Comparison of ENCODE assay signal across 13 cellular contexts in the genomic region with DNA sequence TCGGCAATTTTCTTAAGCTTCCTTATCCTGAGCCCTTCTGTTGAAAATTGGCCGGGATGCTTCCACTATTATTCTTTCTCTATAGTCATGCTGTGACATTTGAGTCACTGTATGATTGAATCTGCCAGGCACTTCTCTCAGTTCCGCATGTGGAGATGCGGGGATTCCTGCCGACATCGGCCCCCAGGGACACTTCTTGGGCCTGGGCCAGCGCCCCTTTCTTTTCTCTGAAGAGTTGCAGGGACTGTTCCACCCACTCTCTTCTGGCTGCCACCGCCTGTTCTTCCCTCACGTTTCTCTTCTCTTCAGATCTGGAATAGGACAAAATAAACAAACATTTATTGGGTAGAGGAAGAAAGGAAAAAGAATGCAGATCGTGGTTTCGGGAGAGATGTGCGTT.
DNase-seq lines count a peak whose midpoint lies in the region; ATAC-seq and TF ChIP-seq lines count a peak whose summit lies in the region.
"Had no signal": no experiment of that assay in that cellular context is flagged by ENCODE, and none has a peak within 500 bp of the region (broad histone marks: within the 10 kb centered on the region; RNA-seq: fewer than 3 reads in every experiment).

No MANE protein-coding gene starts in this region.

- no peak overlapping the region for H3K27ac ChIP-seq in H9 (ENCODE audit: insufficient read length, low read depth, low read length)

- no peaks in the 10 kb centered on the region for H3K79me1 ChIP-seq in H9 (ENCODE audit: insufficient read depth, low read depth, low read length, poor library complexity, severe bottlenecking)

- no peaks in the 10 kb centered on the region for H3K9me3 Mint-ChIP-seq in H9
- no peaks in the 10 kb centered on the region for H3K9me3 Mint-ChIP-seq in T-helper 2 cell treated with Interferon-gamma antibody and Interleukin-4, amounts not matched to agents 5 μg/mL and 100 μg/mL, for 36 hours
- H3K9me3 Mint-ChIP-seq: stimulated activated naive B cell treated with anti-CD40 and anti-IgM and Interleukin-4, amounts not matched to agents 10 μg/mL and 1 μg/mL and 100 μg/mL, for 72 hours had no signal

- no peak overlapping the region for H2BK20ac ChIP-seq in H9 (ENCODE audit: low read depth, low read length, poor library complexity, severe bottlenecking)

- H3K4me2 ChIP-seq in H9 (ENCODE audit: insufficient read depth, insufficient read length, low read length) = no peak overlapping the region

- no peaks in the 10 kb centered on the region for H3K27me3 Mint-ChIP-seq in H9 (ENCODE audit: low read depth)
- no peaks in the 10 kb centered on the region for H3K27me3 Mint-ChIP-seq in T-helper 2 cell treated with Interferon-gamma antibody and Interleukin-4, amounts not matched to agents 5 μg/mL and 100 μg/mL, for 36 hours (ENCODE audit: low read depth)
- H3K27me3 Mint-ChIP-seq: stimulated activated naive B cell treated with anti-CD40 and anti-IgM and Interleukin-4, amounts not matched to agents 10 μg/mL and 1 μg/mL and 100 μg/mL, for 72 hours had no signal

- H2BK5ac ChIP-seq in H9 (ENCODE audit: insufficient read length, low read length) = no peak overlapping the region

- H3T11ph ChIP-seq in H9 (ENCODE audit: low read length) = no peak overlapping the region

- H3K27ac Mint-ChIP-seq in H9 = peak overlapping the region in 2 of 3 experiments; percentile 2 to 20; a peak in 2 of 7 replicates
- no peak overlapping the region for H3K27ac Mint-ChIP-seq in T-helper 2 cell treated with Interferon-gamma antibody and Interleukin-4, amounts not matched to agents 5 μg/mL and 100 μg/mL, for 36 hours
- H3K27ac Mint-ChIP-seq: stimulated activated naive B cell treated with anti-CD40 and anti-IgM and Interleukin-4, amounts not matched to agents 10 μg/mL and 1 μg/mL and 100 μg/mL, for 72 hours had no signal

- H3K14ac ChIP-seq in H9 (ENCODE audit: insufficient read depth, low read length) = no peak overlapping the region

- H3K23me2 ChIP-seq in H9 (ENCODE audit: insufficient read length, low read depth, low read length, poor library complexity, severe bottlenecking) = no peaks in the 10 kb centered on the region

- peaks cover 10 to 11% of the 10 kb centered on the region in 2 experiments for H3K4me1 Mint-ChIP-seq in H9
- no peaks in the 10 kb centered on the region for H3K4me1 Mint-ChIP-seq in T-helper 2 cell treated with Interferon-gamma antibody and Interleukin-4, amounts not matched to agents 5 μg/mL and 100 μg/mL, for 36 hours (ENCODE audit: low read depth)
- H3K4me1 Mint-ChIP-seq: stimulated activated naive B cell treated with anti-CD40 and anti-IgM and Interleukin-4, amounts not matched to agents 10 μg/mL and 1 μg/mL and 100 μg/mL, for 72 hours had no signal

- no peak overlapping the region for H4K8ac ChIP-seq in H9 (replicated peaks; ENCODE audit: insufficient read length, low read depth, low read length)

- no peak overlapping the region for H4K91ac ChIP-seq in H9 (ENCODE audit: insufficient read length, low read depth, low read length)

- H3K23ac ChIP-seq in H9 (ENCODE audit: insufficient read length, low read depth, low read length) = no peak overlapping the region

- H4K20me1 ChIP-seq in H9 (ENCODE audit: control insufficient read depth, insufficient read depth, insufficient read length) = no peaks in the 10 kb centered on the region

- no peaks in the 10 kb centered on the region for H3K36me3 Mint-ChIP-seq in H9 (ENCODE audit: insufficient read depth in 1 of 3, low read depth in 3 of 3)
- no peaks in the 10 kb centered on the region for H3K36me3 Mint-ChIP-seq in T-helper 2 cell treated with Interferon-gamma antibody and Interleukin-4, amounts not matched to agents 5 μg/mL and 100 μg/mL, for 36 hours (ENCODE audit: low read depth)
- H3K36me3 Mint-ChIP-seq: stimulated activated naive B cell treated with anti-CD40 and anti-IgM and Interleukin-4, amounts not matched to agents 10 μg/mL and 1 μg/mL and 100 μg/mL, for 72 hours had no signal

- no peak overlapping the region for H3K18ac ChIP-seq in H9 (ENCODE audit: insufficient read length, low read depth, low read length)

- WGBS in H9 (ENCODE audit: extremely low coverage, insufficient read length, low lambda C conversion rate) = no CpG with 5 or more reads among the region's 12 CpGs

- peak; percentile 29; the same call in 1 of the 3 replicates for TF ChIP-seq CTCF in H9 (conservative IDR thresholded peaks at IDR 0.05)
- no peak for TF ChIP-seq CTCF in fibroblast of mammary gland (conservative IDR thresholded peaks at IDR 0.05; ENCODE audit: control insufficient read depth, insufficient read depth, low read depth, low read length)

- DNase-seq in A172 (ENCODE audit: low spot score) (peak; percentile 12), H9 (peak; percentile 50), RPMI8226 (peak; percentile 10), fibroblast of mammary gland (ENCODE audit: low read depth) (peak; percentile 39), mesenteric fat pad (ENCODE audit: low spot score) (no peak)
- no peak for DNase-seq in T-helper 2 cell treated with Interferon-gamma antibody and Interleukin-4, amounts not matched to agents 5 μg/mL and 100 μg/mL, for 36 hours (ENCODE audit: low spot score)
- DNase-seq: activated CD4-positive, alpha-beta T cell treated with anti-CD3 and anti-CD28 coated beads for 1 hour; DMS79 treated with DMSO at 0.1 percent for 48 hours; retina; stimulated activated CD4-positive, alpha-beta T cell treated with anti-CD3 and anti-CD28 coated beads, Interleukin-4, amount 100 ng/mL, for 4 hours; stimulated activated naive B cell treated with anti-CD40 and anti-IgM and Interleukin-4, amounts not matched to agents 10 μg/mL and 1 μg/mL and 100 μg/mL, for 72 hours had no signal

- H3K27me3 ChIP-seq in H9 (ENCODE audit: insufficient read depth, low read length) = no peaks in the 10 kb centered on the region

- H2BK120ac ChIP-seq in H9 (ENCODE audit: low read depth, low read length, poor library complexity, severe bottlenecking) = no peak overlapping the region

- peak overlapping the region; percentile 12 for H3K4me3 ChIP-seq in fibroblast of mammary gland (ENCODE audit: control insufficient read depth, low read depth, low read length)

- no peak overlapping the region for H4K5ac ChIP-seq in H9 (ENCODE audit: insufficient read length, low read depth, low read length)

- H2BK15ac ChIP-seq in H9 (ENCODE audit: low read depth, low read length) = no peak overlapping the region

- H3K79me2 ChIP-seq in H9 (ENCODE audit: insufficient read depth, low read length) = no peaks in the 10 kb centered on the region

- no peak overlapping the region for H2BK12ac ChIP-seq in H9 (ENCODE audit: insufficient read length, low read depth, low read length)

- no peak overlapping the region for H3K9ac ChIP-seq in H9 (ENCODE audit: extremely low read depth, insufficient read length, low read length)

- H3K4me1 ChIP-seq in H9 (ENCODE audit: insufficient read depth, low read length) = no peaks in the 10 kb centered on the region

- ATAC-seq in HG02610 (IDR thresholded peaks at IDR 0.05; ENCODE audit: unreplicated experiment) (no peak), GM21737 (IDR thresholded peaks at IDR 0.05; ENCODE audit: unreplicated experiment) (no peak)
- ATAC-seq: stimulated activated naive B cell treated with anti-CD40 and anti-IgM and Interleukin-4, amounts not matched to agents 10 μg/mL and 1 μg/mL and 100 μg/mL, for 72 hours had no signal

- H2AK5ac ChIP-seq in H9 (ENCODE audit: insufficient read length, low read length) = no peak overlapping the region

- no peak overlapping the region for H3K4ac ChIP-seq in H9 (ENCODE audit: low read depth, low read length)

- H3K4me3 Mint-ChIP-seq in H9 = no peak overlapping the region
- H3K4me3 Mint-ChIP-seq in T-helper 2 cell treated with Interferon-gamma antibody and Interleukin-4, amounts not matched to agents 5 μg/mL and 100 μg/mL, for 36 hours = no peak overlapping the region
- H3K4me3 Mint-ChIP-seq: stimulated activated naive B cell treated with anti-CD40 and anti-IgM and Interleukin-4, amounts not matched to agents 10 μg/mL and 1 μg/mL and 100 μg/mL, for 72 hours had no signal

- no peak overlapping the region for H3K56ac ChIP-seq in H9 (ENCODE audit: insufficient read length, low read depth, low read length)

- H3K9me3 ChIP-seq in H9 (ENCODE audit: control insufficient read depth, low read depth, low read length) = no peaks in the 10 kb centered on the region

- H2AFZ ChIP-seq in H9 (ENCODE audit: low read length) = no peak overlapping the region

Comparison
In these comparisons a context has a peak if more than half of its experiments do, and no peak if none do; other contexts are left out.
1. DNase-seq: peak in A172 (single experiment), H9 (single experiment), RPMI8226 (single experiment) and fibroblast of mammary gland (single experiment); none in mesenteric fat pad (single experiment) and T-helper 2 cell treated with Interferon-gamma antibody and Interleukin-4, amounts not matched to agents 5 μg/mL and 100 μg/mL, for 36 hours (single experiment).